ENCODE assay signal across 8 cellular contexts in genomic region chr7:28926871-28927597, GRCh38.
DNase-seq lines count a peak whose midpoint lies in the region; ATAC-seq and FAIRE-seq lines count a peak whose summit lies in the region.

No MANE protein-coding gene starts in this region.

- H3K4me1 ChIP-seq in BLaER1: peaks cover 51% of the 10 kb centered on the region

- H3K4me1 Mint-ChIP-seq in dendritic cell treated with granulocyte-macrophage colony-stimulating factor and Interleukin-4, amounts not matched to agents 40 ng/mL and 50 ng/mL, for 4 days (ENCODE audit: low read depth): peaks cover 27% of the 10 kb centered on the region

- H3K36me3 ChIP-seq in BLaER1: no peaks in the 10 kb centered on the region

- peak; percentile 88 for ATAC-seq in HG03442 (IDR thresholded peaks at IDR 0.05; ENCODE audit: unreplicated experiment)

- peak overlapping the region; percentile 52 for H3K27ac ChIP-seq in BLaER1

- no peaks in the 10 kb centered on the region for H3K9me3 Mint-ChIP-seq in dendritic cell treated with granulocyte-macrophage colony-stimulating factor and Interleukin-4, amounts not matched to agents 40 ng/mL and 50 ng/mL, for 4 days

- no peaks in the 10 kb centered on the region for H4K20me1 ChIP-seq in BLaER1

- H3K36me3 Mint-ChIP-seq in dendritic cell treated with granulocyte-macrophage colony-stimulating factor and Interleukin-4, amounts not matched to agents 40 ng/mL and 50 ng/mL, for 4 days (ENCODE audit: low read depth): no peaks in the 10 kb centered on the region

- intact Hi-C loops in dendritic cell treated with granulocyte-macrophage colony-stimulating factor and Interleukin-4, amounts not matched to agents 40 ng/mL and 50 ng/mL, for 4 days (cut with micrococcal nuclease): loop anchor here (1.0 to 10.0 kb wide), 3 partner anchors 175 to 268 kb away; partner anchors contain the start of gene CHN2

- H3K4me3 Mint-ChIP-seq in dendritic cell treated with granulocyte-macrophage colony-stimulating factor and Interleukin-4, amounts not matched to agents 40 ng/mL and 50 ng/mL, for 4 days: peak overlapping the region; percentile 75

- H3K27ac Mint-ChIP-seq in dendritic cell treated with granulocyte-macrophage colony-stimulating factor and Interleukin-4, amounts not matched to agents 40 ng/mL and 50 ng/mL, for 4 days: peak overlapping the region; percentile 53

- DNase-seq in GM19239 (ENCODE audit: insufficient read length, low spot score) (peak; percentile 65), NCI-H446 (lab: John Stamatoyannopoulos, UW) (peak; percentile 11 to 74), left kidney (ENCODE audit: low read depth, low spot score) (peak; percentile 96)
- peak; percentile 15 for DNase-seq in activated CD4-positive, alpha-beta T cell treated with anti-CD3 and anti-CD28 coated beads for 1 hour
- peak; percentile 39 to 42 for DNase-seq in stimulated activated CD4-positive, alpha-beta T cell treated with anti-CD3 and anti-CD28 coated beads, Interleukin-2, amount 100 ng/mL, for 24 hours

- FAIRE-seq in GM19239 (lab: Jason Lieb, UNC): peak; percentile 83

- H3K4me2 ChIP-seq in BLaER1: peak overlapping the region; percentile 82

- H3K27me3 Mint-ChIP-seq in dendritic cell treated with granulocyte-macrophage colony-stimulating factor and Interleukin-4, amounts not matched to agents 40 ng/mL and 50 ng/mL, for 4 days: peaks cover 33% of the 10 kb centered on the region

- no peaks in the 10 kb centered on the region for H3K9me3 ChIP-seq in BLaER1

- H3K27me3 ChIP-seq in BLaER1: no peaks in the 10 kb centered on the region

- H3K9ac ChIP-seq in BLaER1: peak overlapping the region; percentile 74

- H3K4me3 ChIP-seq in BLaER1: peak overlapping the region; percentile 68

Comparison
In these comparisons a context has a peak if more than half of its experiments do, and no peak if none do; other contexts are left out.
1. Peak in every context shown above with its lines: DNase-seq, ATAC-seq, H3K4me3 ChIP-seq and H3K27ac ChIP-seq.
2. DNase-seq: peak in every context shown above with its lines; median percentile 96 in left kidney; 65 in GM19239; 42 in NCI-H446; 40 in stimulated activated CD4-positive, alpha-beta T cell treated with anti-CD3 and anti-CD28 coated beads, Interleukin-2, amount 100 ng/mL, for 24 hours; 15 in activated CD4-positive, alpha-beta T cell treated with anti-CD3 and anti-CD28 coated beads for 1 hour.